In genomic region chr22:24977370-24978230, GRCh38 we compare ENCODE assay signal across 12 cellular contexts. TPM values are rescaled to one million over a fixed set of nuclear protein-coding genes. Genes with fewer than 3 reads are reported as not detected.
DNase-seq lines count a peak whose midpoint lies in the region; ATAC-seq, FAIRE-seq and TF ChIP-seq lines count a peak whose summit lies in the region.
"Had no signal": no experiment of that assay in that cellular context is flagged by ENCODE, and none has a peak within 500 bp of the region (broad histone marks: within the 10 kb centered on the region; RNA-seq: fewer than 3 reads in every experiment).

No MANE protein-coding gene starts in this region.

- no peaks in the 10 kb centered on the region for H3K36me3 Mint-ChIP-seq in chondrocyte (ENCODE audit: low read depth)
- H3K36me3 Mint-ChIP-seq: naive B cell had no signal

- no peak overlapping the region for H3K4me3 Mint-ChIP-seq in chondrocyte (ENCODE audit: unreplicated experiment)
- H3K4me3 Mint-ChIP-seq: naive B cell had no signal

- TF ChIP-seq CTCF in chondrocyte (IDR thresholded peaks at IDR 0.05), result no peak

- H3K27ac ChIP-seq in Karpas-422 (ENCODE audit: low read length) (no peak overlapping the region), small intestine (ENCODE audit: low read depth in 1 of 2, low read length in 1 of 2) (peak overlapping the region; percentile 80 to 95)

- no peaks in the 10 kb centered on the region for H4K20me1 ChIP-seq in Karpas-422 (ENCODE audit: insufficient read depth, low read depth, low read length)

- 19 to 39% (median 33%) methylated on average over 13 of the region's 13 CpGs for WGBS in small intestine, 3 donors

- no peaks in the 10 kb centered on the region for H3K9me2 ChIP-seq in Karpas-422 (replicated peaks; ENCODE audit: insufficient read depth, low read length)

- no peak for FAIRE-seq in small intestine (lab: Jason Lieb, UNC)
- FAIRE-seq: D721Med had no signal

- peak overlapping the region; percentile 9 for H3K9ac ChIP-seq in Karpas-422 (ENCODE audit: low read length)

- H3K4me1 ChIP-seq in Karpas-422 (ENCODE audit: low read length), result peaks cover 36% of the 10 kb centered on the region
- peaks cover 8% of the 10 kb centered on the region in 2 donors for H3K4me1 ChIP-seq in small intestine (ENCODE audit: control insufficient read depth in 2 of 2, insufficient read depth in 1 of 2, low read depth in 1 of 2, low read length in 1 of 2)

- H3K27ac Mint-ChIP-seq in chondrocyte (ENCODE audit: unreplicated experiment), result peak overlapping the region; percentile 79

- no peak overlapping the region for H3K4me2 ChIP-seq in Karpas-422 (ENCODE audit: low read depth, low read length, poor library complexity, severe bottlenecking)

- ATAC-seq in GM21786 (IDR thresholded peaks at IDR 0.05; ENCODE audit: unreplicated experiment), result no peak

- H3K27me3 ChIP-seq in Karpas-422 (ENCODE audit: low read length) (no peaks in the 10 kb centered on the region), small intestine (ENCODE audit: control insufficient read depth in 2 of 2, insufficient read depth in 2 of 2, low read length in 2 of 2) (no peaks in the 10 kb centered on the region)

- peaks cover 50% of the 10 kb centered on the region for H3K4me1 Mint-ChIP-seq in chondrocyte (ENCODE audit: low read depth)
- H3K4me1 Mint-ChIP-seq: naive B cell had no signal

- no peaks in the 10 kb centered on the region for H3K79me2 ChIP-seq in Karpas-422 (ENCODE audit: low read length)

- H3K4me3 ChIP-seq in Karpas-422 (ENCODE audit: low read length) (no peak overlapping the region), small intestine (ENCODE audit: low read depth in 1 of 2, low read length in 2 of 2) (no peak overlapping the region)

- H2AFZ ChIP-seq in Karpas-422 (ENCODE audit: low read length), result peak overlapping the region; percentile 75; the same call in 1 of the 2 replicates

- H3K36me3 ChIP-seq in Karpas-422 (ENCODE audit: insufficient read depth, low read length), result no peaks in the 10 kb centered on the region
- no peaks in the 10 kb centered on the region for H3K36me3 ChIP-seq in small intestine (ENCODE audit: control insufficient read depth in 2 of 2, insufficient read depth in 2 of 2, low read length in 2 of 2)

- H3K9me3 ChIP-seq in Karpas-422 (ENCODE audit: low read length) (no peaks in the 10 kb centered on the region), small intestine (ENCODE audit: control insufficient read depth, low read depth) (no peaks in the 10 kb centered on the region)

- no peaks in the 10 kb centered on the region for H3K9me3 Mint-ChIP-seq in chondrocyte (ENCODE audit: low read depth)

- DNase-seq in Karpas-422 (no peak), chondrocyte (ENCODE audit: low spot score) (no peak), left kidney (ENCODE audit: low read depth, low spot score) (peak; percentile 40), small intestine (peak; percentile 84), ecto neural progenitor cell (ENCODE audit: low spot score) (no peak), epidermal melanocyte (ENCODE audit: insufficient read length, low spot score) (no peak), NCI-H2029 (lab: John Stamatoyannopoulos, UW) (no peak)
- DNase-seq: naive B cell, SHP77 had no signal

- no peaks in the 10 kb centered on the region for H3K27me3 Mint-ChIP-seq in chondrocyte (ENCODE audit: low read depth)

RNA-seq across cellular contexts. Expression of gene KIAA1671, which starts 25.1 kb away (rescaled TPM):
- not detected in 2 replicates for total RNA-seq in Karpas-422 (2014; rRNA removed; shearing (Covaris generic); ENCODE audit: low replicate concordance)
- 27.5 to 36.6 TPM (median 28.5 TPM) in 3 replicates for total RNA-seq in chondrocyte
- 10 to 100 TPM in 2 of 3 donors, 1 to 10 TPM in 1; 7.0 to 18.0 (median 11.4) TPM for polyA plus RNA-seq in small intestine

RNA-seq across cellular contexts. Expression of gene LHFPL7, which starts 31.1 kb away (rescaled TPM):
- not detected in 2 replicates for total RNA-seq in Karpas-422 (2014; rRNA removed; shearing (Covaris generic); ENCODE audit: low replicate concordance)
- not detected in 3 replicates for total RNA-seq in chondrocyte
- polyA plus RNA-seq in small intestine, result not detected
- total RNA-seq: dermis microvascular lymphatic vessel endothelial cell had no signal

Comparison
In these comparisons a context has a peak if more than half of its experiments do, and no peak if none do; other contexts are left out.
1. DNase-seq: peak in left kidney (single experiment) and small intestine (single experiment); none in Karpas-422 (single experiment), chondrocyte (single experiment), ecto neural progenitor cell (single experiment), epidermal melanocyte (single experiment) and NCI-H2029 (single experiment).
2. RNA of gene KIAA1671, which starts 25.1 kb away (total RNA-seq): 27.5 to 36.6 TPM in chondrocyte; not detected in Karpas-422; every median in the first group is over 10 times any median in the second.